ENCODE assay signal across 8 cellular contexts in the genomic region with DNA sequence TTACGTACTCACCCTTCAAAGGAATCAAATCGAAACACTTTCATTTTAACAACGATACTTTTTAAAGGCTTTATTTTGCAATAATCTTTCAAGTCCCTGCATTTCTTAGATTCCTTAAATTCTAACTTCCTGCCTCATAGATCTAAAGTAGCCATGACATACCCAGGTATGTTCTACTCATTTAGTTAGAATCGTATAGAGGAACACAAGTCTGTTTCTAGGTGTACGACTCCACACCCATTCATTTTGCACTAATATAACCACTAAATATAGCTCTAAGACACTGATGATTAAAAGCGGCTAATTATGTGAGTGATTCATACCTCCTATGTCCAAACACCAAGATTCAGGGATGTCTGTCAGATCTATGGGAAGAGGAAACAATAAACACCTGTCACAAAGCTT. TPM values are rescaled to one million over a fixed set of nuclear protein-coding genes. Genes with fewer than 3 reads are reported as not detected.
DNase-seq lines count a peak whose midpoint lies in the region; ATAC-seq lines count a peak whose summit lies in the region.

No MANE protein-coding gene starts in this region.

- H3K36me3 ChIP-seq in H7 (replicated peaks; ENCODE audit: control insufficient read depth, insufficient read depth, low read length) (no peaks in the 10 kb centered on the region; the same call in none of the 2 replicates), SK-N-MC (ENCODE audit: insufficient read depth, low read length) (peaks cover 32% of the 10 kb centered on the region), trophoblast cell (ENCODE audit: control insufficient read depth in 1 of 2, insufficient read depth in 2 of 2, low read length in 2 of 2) (peaks cover 0 to 2% of the 10 kb centered on the region in 2 experiments)

- H4K12ac ChIP-seq in trophoblast cell (ENCODE audit: low read depth, low read length) = no peak overlapping the region

- H2BK12ac ChIP-seq in trophoblast cell (ENCODE audit: low read length) = no peak overlapping the region

- peaks cover 15 to 16% of the 10 kb centered on the region in 2 experiments for H3K4me1 ChIP-seq in trophoblast cell (ENCODE audit: control insufficient read depth in 1 of 2, insufficient read depth in 2 of 2, low read length in 2 of 2)

- no peak overlapping the region for H2BK120ac ChIP-seq in trophoblast cell (ENCODE audit: insufficient read depth, low read length, poor library complexity)

- H3K4me3 ChIP-seq in H7 (ENCODE audit: insufficient read depth, low read depth, low read length) (peak overlapping the region; percentile 80), SK-N-MC (peak overlapping the region; percentile 93), trophoblast cell (ENCODE audit: low read depth, low read length) (peak overlapping the region; percentile 95)

- H3K9ac ChIP-seq in SK-N-MC (ENCODE audit: insufficient read length) = peak overlapping the region; percentile 92
- no peak overlapping the region for H3K9ac ChIP-seq in trophoblast cell (ENCODE audit: low read length)

- no peak overlapping the region for H2AK5ac ChIP-seq in trophoblast cell (ENCODE audit: low read length)

- peak overlapping the region; percentile 99 for H3K4ac ChIP-seq in trophoblast cell (ENCODE audit: low read depth, low read length)

- H2BK5ac ChIP-seq in trophoblast cell (ENCODE audit: low read depth, low read length, poor library complexity) = no peak overlapping the region

- H2AFZ ChIP-seq in trophoblast cell (ENCODE audit: insufficient read depth, low read length, poor library complexity) = no peak overlapping the region

- 100% methylated on average over 2 of the region's 6 CpGs for WGBS in trophoblast cell (ENCODE audit: extremely low coverage, insufficient coverage, insufficient read length)

- H3K79me2 ChIP-seq in trophoblast cell (ENCODE audit: control insufficient read depth, insufficient read depth, low read length, poor library complexity) = peaks cover 9% of the 10 kb centered on the region

- H3K18ac ChIP-seq in trophoblast cell (ENCODE audit: low read length) = peak overlapping the region; percentile 78

- H3K4me2 ChIP-seq in trophoblast cell (ENCODE audit: low read length) = peak overlapping the region; percentile 99

- ATAC-seq in esophagus mucosa = peak; percentile 17
- ATAC-seq in GM18909 (IDR thresholded peaks at IDR 0.05; ENCODE audit: poor library complexity, unreplicated experiment) = no peak
- ATAC-seq in HG02678 (IDR thresholded peaks at IDR 0.05; ENCODE audit: unreplicated experiment) = no peak

- DNase-seq in H7 = no peak
- DNase-seq in SK-N-MC (ENCODE audit: low read depth, low spot score) = no peak
- peak in 1 of 2 donors; percentile 82 for DNase-seq in trophoblast cell
- DNase-seq in GOT3 (lab: John Stamatoyannopoulos, UW) = no peak
- no peak for DNase-seq in activated CD4-positive, CD25-positive, alpha-beta regulatory T cell (lab: John Stamatoyannopoulos, UW)

- H3K14ac ChIP-seq in trophoblast cell (ENCODE audit: low read length) = no peak overlapping the region

- peaks cover 9% of the 10 kb centered on the region for H3K79me1 ChIP-seq in trophoblast cell (ENCODE audit: low read length)

- no peak overlapping the region for H3K23ac ChIP-seq in trophoblast cell (ENCODE audit: low read length)

- H3K27ac ChIP-seq in SK-N-MC (peak overlapping the region; percentile 38), trophoblast cell (ENCODE audit: low read depth, low read length) (no peak overlapping the region)

- H3K9me3 ChIP-seq in SK-N-MC (ENCODE audit: low read depth, low read length) (no peaks in the 10 kb centered on the region), trophoblast cell (ENCODE audit: insufficient read depth, low read depth, low read length) (no peaks in the 10 kb centered on the region)

- no peak overlapping the region for H4K8ac ChIP-seq in trophoblast cell (ENCODE audit: low read depth, low read length)

- H4K91ac ChIP-seq in trophoblast cell (ENCODE audit: low read depth, low read length) = no peak overlapping the region

- H3K27me3 ChIP-seq in H7 (ENCODE audit: control insufficient read depth, insufficient read depth, low read length) = peaks cover 5% of the 10 kb centered on the region
- H3K27me3 ChIP-seq in trophoblast cell (ENCODE audit: insufficient read depth, low read length) = no peaks in the 10 kb centered on the region

RNA-seq across cellular contexts. Expression of a gene that starts 1.3 kb away (rescaled TPM):
- 46.5 and 71.8 TPM in 2 replicates for total RNA-seq in H7 (2014; rRNA removed; shearing (Covaris generic))
- 36.9 TPM for total RNA-seq in esophagus mucosa
- polyA plus RNA-seq in trophoblast cell (2013) = 26.6 and 27.4 TPM in 2 replicates
